Comparison of ENCODE assay signal across 2 cellular contexts in genomic region chr1:27399251-27399885, GRCh38.
TF ChIP-seq lines count a peak whose summit lies in the region.

No MANE protein-coding gene starts in this region.

TF ChIP-seq in IMR-90, 13 proteins besides CTCF, POLR2A, EP300 and RAD21:
- TF ChIP-seq MAZ (IDR thresholded peaks at IDR 0.05; ENCODE audit: borderline replicate concordance, low read depth, low read length) (no peak), SMC3 (IDR thresholded peaks at IDR 0.05; ENCODE audit: low read depth, low read length) (no peak), ELK1 (IDR thresholded peaks at IDR 0.05; ENCODE audit: borderline replicate concordance, low read depth, low read length) (no peak), CHD1 (IDR thresholded peaks at IDR 0.05; ENCODE audit: low read depth, low read length) (no peak), MAFK (IDR thresholded peaks at IDR 0.05; ENCODE audit: low read depth, low read length) (no peak), FOS (IDR thresholded peaks at IDR 0.05; ENCODE audit: low read depth, low read length) (no peak), CEBPB (IDR thresholded peaks at IDR 0.05; ENCODE audit: low read depth, low read length) (no peak), RCOR1 (IDR thresholded peaks at IDR 0.05; ENCODE audit: insufficient replicate concordance, low read length) (no peak), NFE2L2 (IDR thresholded peaks at IDR 0.05; ENCODE audit: low read depth, low read length) (no peak), MXI1 (IDR thresholded peaks at IDR 0.05; ENCODE audit: borderline replicate concordance, low read depth, low read length) (no peak), BHLHE40 (IDR thresholded peaks at IDR 0.05; ENCODE audit: low read depth, low read length) (no peak), USF2 (IDR thresholded peaks at IDR 0.05; ENCODE audit: low read depth, low read length) (no peak), RFX5 (IDR thresholded peaks at IDR 0.05; ENCODE audit: low read depth, low read length) (no peak)

TF ChIP-seq in H1, 55 proteins besides CTCF, POLR2A, EP300 and RAD21:
- TF ChIP-seq GTF2F1 (IDR thresholded peaks at IDR 0.05; ENCODE audit: borderline replicate concordance, low read depth, low read length) (no peak), TAF7 (optimal IDR thresholded peaks at IDR 0.05; ENCODE audit: borderline replicate concordance, low read depth, low read length) (no peak), E2F6 (IDR thresholded peaks at IDR 0.05) (no peak), JUND (IDR thresholded peaks at IDR 0.05; ENCODE audit: low read length) (no peak), BCL11A (IDR thresholded peaks at IDR 0.05; ENCODE audit: low read depth in 2 of 2, low read length in 2 of 2) (no peak), SP4 (IDR thresholded peaks at IDR 0.05; ENCODE audit: low read length) (no peak), JUN (IDR thresholded peaks at IDR 0.05; ENCODE audit: low read depth, low read length) (no peak), CHD1 (IDR thresholded peaks at IDR 0.05; ENCODE audit: low read depth, low read length) (no peak), ATF2 (IDR thresholded peaks at IDR 0.05; ENCODE audit: low read length) (no peak), ZNF274 (IDR thresholded peaks at IDR 0.05; ENCODE audit: borderline replicate concordance, extremely low read depth, low read length) (no peak), YY1 (IDR thresholded peaks at IDR 0.05; ENCODE audit: low read depth, low read length) (no peak)
